15 cellular contexts compared by ENCODE assay signal in genomic region chr15:92934706-92935105, GRCh38. TPM values are rescaled to one million over a fixed set of nuclear protein-coding genes. Genes with fewer than 3 reads are reported as not detected.
A peak's percentile ranks its signal among the peaks of the same experiment; 100 is the strongest.
DNase-seq lines count a peak whose midpoint lies in the region; ATAC-seq and TF ChIP-seq lines count a peak whose summit lies in the region.
"Had no signal": no experiment of that assay in that cellular context is flagged by ENCODE, and none has a peak within 500 bp of the region (broad histone marks: within the 10 kb centered on the region; RNA-seq: fewer than 3 reads in every experiment).

No MANE protein-coding gene starts in this region.

- H3K9me3 Mint-ChIP-seq in activated naive CD8-positive, alpha-beta T cell (ENCODE audit: low read depth): no peaks in the 10 kb centered on the region
- no peaks in the 10 kb centered on the region for H3K9me3 Mint-ChIP-seq in activated naive CD8-positive, alpha-beta T cell treated with anti-CD3 and anti-CD28 coated beads for 36 hours
- H3K9me3 Mint-ChIP-seq in activated B cell treated with CpG ODN at 0.5 μM for 24 hours: no peaks in the 10 kb centered on the region
- H3K9me3 Mint-ChIP-seq in mesothelial cell of epicardium: no peaks in the 10 kb centered on the region
- no peaks in the 10 kb centered on the region for H3K9me3 Mint-ChIP-seq in stimulated activated effector memory CD8-positive, alpha-beta T cell treated with anti-CD3 and anti-CD28 coated beads, Interleukin-12 subunit alpha, Interleukin-12 subunit beta, amount 100 ng/mL, for 72 hours
- H3K9me3 Mint-ChIP-seq: CD14-positive monocyte, endodermal cell had no signal

- intact Hi-C loops in activated B cell treated with CpG ODN at 0.5 μM for 24 hours (cut with micrococcal nuclease): loop anchor here (5.0 kb wide), 2 partner anchors 43 to 78 kb away; no protein-coding TSS in a partner anchor

- POLR2A ChIA-PET in activated B cell treated with CpG ODN at 0.5 μM for 24 hours (lab: Charles Lee): no interaction called here

- CTCF ChIA-PET in activated B cell treated with CpG ODN at 0.5 μM for 24 hours (lab: Charles Lee): no interaction called here

- no peak for DNase-seq in activated naive CD8-positive, alpha-beta T cell treated with anti-CD3 and anti-CD28 coated beads for 36 hours
- no peak for DNase-seq in activated B cell treated with CpG ODN at 0.5 μM for 24 hours
- no peak for DNase-seq in mesothelial cell of epicardium (ENCODE audit: low spot score in 2 of 2, unreplicated experiment in 2 of 2)
- no peak for DNase-seq in stimulated activated effector memory CD8-positive, alpha-beta T cell treated with anti-CD3 and anti-CD28 coated beads, Interleukin-12 subunit alpha, Interleukin-12 subunit beta, amount 100 ng/mL, for 72 hours (ENCODE audit: low spot score in 2 of 2)
- DNase-seq in HK-2 (ENCODE audit: unreplicated experiment): no peak
- DNase-seq in T-helper 2 cell: no peak
- DNase-seq: endodermal cell; NCI-H1436; NCI-H2171; NCI-H526; stimulated activated CD8-positive, alpha-beta memory T cell treated with anti-CD3 and anti-CD28 coated beads, Interleukin-4, amount 100 ng/mL, for 48 hours; testis had no signal

- H3K27me3 Mint-ChIP-seq in activated naive CD8-positive, alpha-beta T cell: no peaks in the 10 kb centered on the region
- H3K27me3 Mint-ChIP-seq in activated naive CD8-positive, alpha-beta T cell treated with anti-CD3 and anti-CD28 coated beads for 36 hours: no peaks in the 10 kb centered on the region
- H3K27me3 Mint-ChIP-seq in activated B cell treated with CpG ODN at 0.5 μM for 24 hours: no peaks in the 10 kb centered on the region
- no peaks in the 10 kb centered on the region for H3K27me3 Mint-ChIP-seq in mesothelial cell of epicardium (ENCODE audit: low read depth)

- peak overlapping the region; percentile 87 for H3K27ac Mint-ChIP-seq in activated naive CD8-positive, alpha-beta T cell
- H3K27ac Mint-ChIP-seq in activated naive CD8-positive, alpha-beta T cell treated with anti-CD3 and anti-CD28 coated beads for 36 hours: no peak overlapping the region
- H3K27ac Mint-ChIP-seq in activated B cell treated with CpG ODN at 0.5 μM for 24 hours (peak overlapping the region; percentile 10), mesothelial cell of epicardium (peak overlapping the region; percentile 60)
- H3K27ac Mint-ChIP-seq in stimulated activated effector memory CD8-positive, alpha-beta T cell treated with anti-CD3 and anti-CD28 coated beads, Interleukin-12 subunit alpha, Interleukin-12 subunit beta, amount 100 ng/mL, for 72 hours: peak overlapping the region; percentile 82

- H3K4me3 Mint-ChIP-seq in activated naive CD8-positive, alpha-beta T cell: no peak overlapping the region
- H3K4me3 Mint-ChIP-seq in activated naive CD8-positive, alpha-beta T cell treated with anti-CD3 and anti-CD28 coated beads for 36 hours: no peak overlapping the region
- H3K4me3 Mint-ChIP-seq in activated B cell treated with CpG ODN at 0.5 μM for 24 hours: no peak overlapping the region
- no peak overlapping the region for H3K4me3 Mint-ChIP-seq in mesothelial cell of epicardium
- no peak overlapping the region for H3K4me3 Mint-ChIP-seq in stimulated activated effector memory CD8-positive, alpha-beta T cell treated with anti-CD3 and anti-CD28 coated beads, Interleukin-12 subunit alpha, Interleukin-12 subunit beta, amount 100 ng/mL, for 72 hours
- H3K4me3 Mint-ChIP-seq: CD14-positive monocyte, endodermal cell had no signal

- TF ChIP-seq CTCF in activated B cell treated with CpG ODN at 0.5 μM for 24 hours (IDR thresholded peaks at IDR 0.05) (no peak), mesothelial cell of epicardium (IDR thresholded peaks at IDR 0.05; ENCODE audit: unreplicated experiment) (no peak)

- peaks cover 66% of the 10 kb centered on the region for H3K4me1 Mint-ChIP-seq in activated naive CD8-positive, alpha-beta T cell (ENCODE audit: low read depth)
- H3K4me1 Mint-ChIP-seq in activated naive CD8-positive, alpha-beta T cell treated with anti-CD3 and anti-CD28 coated beads for 36 hours: peaks cover 35% of the 10 kb centered on the region
- peaks cover 6% of the 10 kb centered on the region for H3K4me1 Mint-ChIP-seq in activated B cell treated with CpG ODN at 0.5 μM for 24 hours
- H3K4me1 Mint-ChIP-seq in mesothelial cell of epicardium: peaks cover 42% of the 10 kb centered on the region
- peaks cover 47% of the 10 kb centered on the region for H3K4me1 Mint-ChIP-seq in stimulated activated effector memory CD8-positive, alpha-beta T cell treated with anti-CD3 and anti-CD28 coated beads, Interleukin-12 subunit alpha, Interleukin-12 subunit beta, amount 100 ng/mL, for 72 hours

- H3K36me3 Mint-ChIP-seq in activated naive CD8-positive, alpha-beta T cell: peaks cover 23% of the 10 kb centered on the region
- peaks cover 55% of the 10 kb centered on the region for H3K36me3 Mint-ChIP-seq in activated naive CD8-positive, alpha-beta T cell treated with anti-CD3 and anti-CD28 coated beads for 36 hours
- H3K36me3 Mint-ChIP-seq in activated B cell treated with CpG ODN at 0.5 μM for 24 hours (ENCODE audit: low read depth) (peaks cover 92% of the 10 kb centered on the region), mesothelial cell of epicardium (peaks cover 46% of the 10 kb centered on the region)
- H3K36me3 Mint-ChIP-seq in stimulated activated effector memory CD8-positive, alpha-beta T cell treated with anti-CD3 and anti-CD28 coated beads, Interleukin-12 subunit alpha, Interleukin-12 subunit beta, amount 100 ng/mL, for 72 hours: no peaks in the 10 kb centered on the region

- ATAC-seq in activated B cell treated with CpG ODN at 0.5 μM for 24 hours (ENCODE audit: low read depth) (no peak), GM18519 (IDR thresholded peaks at IDR 0.05; ENCODE audit: low FRiP score, unreplicated experiment) (no peak)
- no peak for ATAC-seq in stimulated activated effector memory CD8-positive, alpha-beta T cell treated with anti-CD3 and anti-CD28 coated beads, Interleukin-12 subunit alpha, Interleukin-12 subunit beta, amount 100 ng/mL, for 72 hours

RNA-seq across cellular contexts. Expression of gene CHD2, which starts 34.6 kb away (rescaled TPM):
- total RNA-seq in activated naive CD8-positive, alpha-beta T cell treated with anti-CD3 and anti-CD28 coated beads for 36 hours: 10 to 100 TPM; 92.8 to 95.7 TPM
- 249 and 298 TPM in 2 replicates for total RNA-seq in activated B cell treated with CpG ODN at 0.5 μM for 24 hours
- 178 to 183 TPM (median 180 TPM) in 3 replicates for total RNA-seq in mesothelial cell of epicardium
